10 cellular contexts compared by ENCODE assay signal in the genomic region with DNA sequence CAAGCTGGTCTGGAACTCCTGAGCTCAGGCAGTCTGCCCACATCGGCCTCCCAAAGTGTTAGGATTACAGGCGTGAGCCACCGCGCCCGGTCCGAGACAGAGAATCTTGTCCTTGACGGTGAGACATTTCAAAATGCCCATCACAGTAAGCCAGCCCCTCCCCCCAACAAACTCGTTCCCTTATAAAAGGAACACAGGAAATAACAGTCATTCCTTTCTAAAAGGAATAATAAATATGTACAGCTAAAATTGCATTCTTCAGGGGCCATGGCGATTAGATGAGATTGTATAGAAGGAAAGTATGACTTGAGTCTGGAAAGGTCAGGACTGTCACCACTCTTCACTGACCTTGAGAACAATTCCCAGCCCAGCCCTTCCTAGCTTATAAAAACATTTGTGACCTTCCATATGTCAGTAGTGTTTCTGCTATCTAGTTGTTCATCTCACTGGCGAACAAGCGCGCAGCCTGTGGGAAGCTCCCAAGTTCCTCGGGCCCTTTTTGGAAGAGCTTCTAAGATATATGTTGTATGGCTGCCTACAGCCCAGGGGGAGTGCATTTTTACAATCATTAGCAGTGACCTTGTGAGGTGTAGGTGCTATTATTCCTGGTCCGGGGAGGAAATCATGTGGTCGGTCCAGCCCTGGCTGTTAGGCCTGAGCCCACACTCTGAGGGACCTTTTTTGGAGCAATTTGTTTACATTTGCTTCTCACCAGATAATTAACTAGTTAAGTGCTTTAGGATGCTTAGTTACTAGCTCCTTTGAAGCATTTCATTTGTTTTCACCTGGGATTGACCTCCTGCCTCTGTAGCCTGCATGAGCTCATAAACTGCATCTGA. TPM values are rescaled to one million over a fixed set of nuclear protein-coding genes. Genes with fewer than 3 reads are reported as not detected.
DNase-seq lines count a peak whose midpoint lies in the region; ATAC-seq and TF ChIP-seq lines count a peak whose summit lies in the region.
"Had no signal": no experiment of that assay in that cellular context is flagged by ENCODE, and none has a peak within 500 bp of the region (broad histone marks: within the 10 kb centered on the region; RNA-seq: fewer than 3 reads in every experiment).

No MANE protein-coding gene starts in this region.

- peak overlapping the region; percentile 81 for H3K4ac ChIP-seq in trophoblast cell (ENCODE audit: low read depth, low read length)

- H3K4me3 Mint-ChIP-seq in GM23338, result no peak overlapping the region; the same call in 2 of the 3 replicates
- no peak overlapping the region for H3K4me3 Mint-ChIP-seq in activated CD4-positive, alpha-beta memory T cell treated with anti-CD3 and anti-CD28 coated beads for 36 hours

- no peak overlapping the region for H2BK5ac ChIP-seq in trophoblast cell (ENCODE audit: low read depth, low read length, poor library complexity)

- CTCF ChIA-PET in activated CD4-positive, alpha-beta memory T cell treated with anti-CD3 and anti-CD28 coated beads for 36 hours (lab: Charles Lee), result interaction anchor here (1.1 to 2.6 kb wide), 2 partner anchors 12 to 23 kb away, joined by 3 to 13 read pairs; partner anchors contain the start of gene FBXO42

- no peak overlapping the region for H4K8ac ChIP-seq in trophoblast cell (ENCODE audit: low read depth, low read length)

- H3K27ac ChIP-seq in GM23338 (ENCODE audit: low read depth) (peak overlapping the region; percentile 78), trophoblast cell (ENCODE audit: low read depth, low read length) (peak overlapping the region; percentile 2), vagina (no peak overlapping the region)

- peaks cover 35% of the 10 kb centered on the region for H3K4me1 Mint-ChIP-seq in GM23338
- H3K4me1 Mint-ChIP-seq in activated CD4-positive, alpha-beta memory T cell treated with anti-CD3 and anti-CD28 coated beads for 36 hours (ENCODE audit: low read depth), result peaks cover 69% of the 10 kb centered on the region

- H4K91ac ChIP-seq in trophoblast cell (ENCODE audit: low read depth, low read length), result no peak overlapping the region

- H3K27ac Mint-ChIP-seq in GM23338, result no peak overlapping the region
- peak overlapping the region; percentile 7 for H3K27ac Mint-ChIP-seq in activated CD4-positive, alpha-beta memory T cell treated with anti-CD3 and anti-CD28 coated beads for 36 hours

- no peak overlapping the region for H4K12ac ChIP-seq in trophoblast cell (ENCODE audit: low read depth, low read length)

- POLR2A ChIA-PET in activated CD4-positive, alpha-beta memory T cell treated with anti-CD3 and anti-CD28 coated beads for 36 hours (lab: Charles Lee), result no interaction called here

- H3K27me3 Mint-ChIP-seq in GM23338 (ENCODE audit: insufficient read depth, low read depth, poor library complexity), result peaks cover 7% of the 10 kb centered on the region
- no peaks in the 10 kb centered on the region for H3K27me3 Mint-ChIP-seq in activated CD4-positive, alpha-beta memory T cell treated with anti-CD3 and anti-CD28 coated beads for 36 hours

- ATAC-seq in GM23338 (peak; percentile 16; the same call in 1 of the 3 replicates), HG03460 (IDR thresholded peaks at IDR 0.05; ENCODE audit: unreplicated experiment) (no peak), GM21723 (IDR thresholded peaks at IDR 0.05; ENCODE audit: unreplicated experiment) (no peak), HG02885 (IDR thresholded peaks at IDR 0.05; ENCODE audit: poor library complexity, unreplicated experiment) (no peak)
- ATAC-seq: sciatic nerve had no signal

- intact Hi-C loops in activated CD4-positive, alpha-beta memory T cell treated with anti-CD3 and anti-CD28 coated beads for 36 hours (cut with micrococcal nuclease), result no loop called here
- intact Hi-C loops in vagina (cut with DNase I), result no loop called here

- no peaks in the 10 kb centered on the region for H3K9me3 Mint-ChIP-seq in GM23338
- H3K9me3 Mint-ChIP-seq in activated CD4-positive, alpha-beta memory T cell treated with anti-CD3 and anti-CD28 coated beads for 36 hours, result no peaks in the 10 kb centered on the region

- H3K4me1 ChIP-seq in GM23338 (ENCODE audit: insufficient read depth), result peaks cover 40% of the 10 kb centered on the region
- H3K4me1 ChIP-seq in trophoblast cell (ENCODE audit: control insufficient read depth in 1 of 2, insufficient read depth in 2 of 2, low read length in 2 of 2), result peaks cover 19 to 26% of the 10 kb centered on the region in 2 experiments
- H3K4me1 ChIP-seq in vagina, result peaks cover 83% of the 10 kb centered on the region

- H2BK12ac ChIP-seq in trophoblast cell (ENCODE audit: low read length), result no peak overlapping the region

- H3K9me2 ChIP-seq in GM23338 (ENCODE audit: insufficient read depth), result no peaks in the 10 kb centered on the region

- no CpG with 5 or more reads among the region's 15 CpGs for WGBS in trophoblast cell (ENCODE audit: extremely low coverage, insufficient coverage, insufficient read length)

- H2AK5ac ChIP-seq in trophoblast cell (ENCODE audit: low read length), result no peak overlapping the region

- TF ChIP-seq CTCF in GM23338 (conservative IDR thresholded peaks at IDR 0.05; ENCODE audit: low read depth in 2 of 2) (no peak), foreskin fibroblast (IDR thresholded peaks at IDR 0.05; ENCODE audit: low read depth, low read length) (no peak), vagina (IDR thresholded peaks at IDR 0.05) (no peak)

- DNase-seq in GM23338 (ENCODE audit: low spot score), result no peak
- DNase-seq in activated CD4-positive, alpha-beta memory T cell treated with anti-CD3 and anti-CD28 coated beads for 36 hours, result no peak
- peak; percentile 65 to 70 for DNase-seq in foreskin fibroblast
- peak; percentile 38 to 67 for DNase-seq in trophoblast cell
- no peak for DNase-seq in vagina (ENCODE audit: extremely low spot score in 2 of 2)

- peak overlapping the region; percentile 32; the same call in 1 of the 2 replicates for H3K4me3 ChIP-seq in GM23338
- H3K4me3 ChIP-seq in foreskin fibroblast (ENCODE audit: low read depth in 1 of 2, low read length in 2 of 2), result no peak overlapping the region
- H3K4me3 ChIP-seq in trophoblast cell (ENCODE audit: low read depth, low read length), result no peak overlapping the region
- peak overlapping the region in 1 of 2 donors; percentile 23 for H3K4me3 ChIP-seq in vagina
- H3K4me3 ChIP-seq: tibial nerve had no signal

- no peak for TF ChIP-seq POLR2A in vagina (IDR thresholded peaks at IDR 0.05)

- H3K18ac ChIP-seq in trophoblast cell (ENCODE audit: low read length), result no peak overlapping the region

- H4K20me1 ChIP-seq in GM23338 (replicated peaks; ENCODE audit: insufficient read depth), result peaks cover 84% of the 10 kb centered on the region

- H3K23ac ChIP-seq in trophoblast cell (ENCODE audit: low read length), result no peak overlapping the region

- H3K79me2 ChIP-seq in GM23338 (replicated peaks; ENCODE audit: insufficient read depth) (peaks cover 100% of the 10 kb centered on the region), trophoblast cell (ENCODE audit: control insufficient read depth, insufficient read depth, low read length, poor library complexity) (peaks cover 16% of the 10 kb centered on the region)

- H3K27me3 ChIP-seq in GM23338 (ENCODE audit: insufficient read depth), result no peaks in the 10 kb centered on the region
- no peaks in the 10 kb centered on the region for H3K27me3 ChIP-seq in trophoblast cell (ENCODE audit: insufficient read depth, low read length)
- no peaks in the 10 kb centered on the region for H3K27me3 ChIP-seq in vagina
- H3K27me3 ChIP-seq: tibial nerve had no signal

- H3F3A ChIP-seq in GM23338 (replicated peaks; ENCODE audit: low read depth), result 0 out of 2 replicates have a peak, but pooled peaks cover 16% of the 10 kb centered on the region

- peak overlapping the region; percentile 79 for H3K4me2 ChIP-seq in GM23338
- H3K4me2 ChIP-seq in trophoblast cell (ENCODE audit: low read length), result peak overlapping the region; percentile 40

- H2AFZ ChIP-seq in GM23338, result no peak overlapping the region
- no peak overlapping the region for H2AFZ ChIP-seq in trophoblast cell (ENCODE audit: insufficient read depth, low read length, poor library complexity)

- H3K9ac ChIP-seq in trophoblast cell (ENCODE audit: low read length), result no peak overlapping the region

- H3K79me1 ChIP-seq in trophoblast cell (ENCODE audit: low read length), result no peaks in the 10 kb centered on the region

- H3K9me3 ChIP-seq in trophoblast cell (ENCODE audit: insufficient read depth, low read depth, low read length) (no peaks in the 10 kb centered on the region), vagina (no peaks in the 10 kb centered on the region)
- H3K9me3 ChIP-seq: tibial nerve had no signal

- H3K36me3 ChIP-seq in GM23338 (ENCODE audit: insufficient read depth), result no peaks in the 10 kb centered on the region
- peaks cover 0 to 2% of the 10 kb centered on the region in 2 experiments for H3K36me3 ChIP-seq in trophoblast cell (ENCODE audit: control insufficient read depth in 1 of 2, insufficient read depth in 2 of 2, low read length in 2 of 2)
- no peaks in the 10 kb centered on the region for H3K36me3 ChIP-seq in vagina

- no peak overlapping the region for H3K14ac ChIP-seq in trophoblast cell (ENCODE audit: low read length)

- no peak overlapping the region for H2BK120ac ChIP-seq in trophoblast cell (ENCODE audit: insufficient read depth, low read length, poor library complexity)

- peaks cover 18% of the 10 kb centered on the region; the same call in 2 of the 3 replicates for H3K36me3 Mint-ChIP-seq in GM23338 (ENCODE audit: low read depth)
- peaks cover 20% of the 10 kb centered on the region for H3K36me3 Mint-ChIP-seq in activated CD4-positive, alpha-beta memory T cell treated with anti-CD3 and anti-CD28 coated beads for 36 hours

TF ChIP-seq in GM23338, 12 proteins besides CTCF, POLR2A, EP300 and RAD21 (continues in another document):
- no peak for TF ChIP-seq ZNF331 (CRISPR knock-in tag; IDR thresholded peaks at IDR 0.05; ENCODE audit: low read depth)
- no peak for TF ChIP-seq STAT1 (IDR thresholded peaks at IDR 0.05; ENCODE audit: unreplicated experiment)

RNA-seq across cellular contexts. Expression of gene SZRD1, which starts 8.7 kb away (rescaled TPM):
- 70.9 and 73.9 TPM in 2 replicates for total RNA-seq in GM23338 (2014; rRNA removed; shearing (Covaris generic))
- polyA plus RNA-seq in GM23338 (2016; fragmentation: Nextera tagmentation; extraction: Ambion mirVana), result 32.5 and 33.6 TPM in 2 replicates
- 100 to 1,000 TPM; 185 to 191 TPM for total RNA-seq in activated CD4-positive, alpha-beta memory T cell treated with anti-CD3 and anti-CD28 coated beads for 36 hours
- polyA plus RNA-seq in trophoblast cell (2013), result 80.6 and 85.6 TPM in 2 replicates
- total RNA-seq in vagina, result 52.3 TPM

RNA-seq across cellular contexts. Expression of gene FBXO42, which starts 23.5 kb away (rescaled TPM):
- 18.1 and 20.7 TPM in 2 replicates for total RNA-seq in GM23338 (2014; rRNA removed; shearing (Covaris generic))
- 5.2 and 6.0 TPM in 2 replicates for polyA plus RNA-seq in GM23338 (2016; fragmentation: Nextera tagmentation; extraction: Ambion mirVana)
- 10 to 100 TPM; 12.0 to 13.6 TPM for total RNA-seq in activated CD4-positive, alpha-beta memory T cell treated with anti-CD3 and anti-CD28 coated beads for 36 hours
- 10.4 and 11.3 TPM in 2 replicates for polyA plus RNA-seq in trophoblast cell (2013)
- 24.8 TPM for total RNA-seq in vagina

Comparison
In these comparisons a context has a peak if more than half of its experiments do, and no peak if none do; other contexts are left out.
1. DNase-seq: peak in foreskin fibroblast (2 of 2) and trophoblast cell (2 of 2); none in GM23338 (single experiment), activated CD4-positive, alpha-beta memory T cell treated with anti-CD3 and anti-CD28 coated beads for 36 hours (single experiment) and vagina (0 of 2).